ENCODE assay signal across 1 cellular context in genomic region chr20:32040142-32040953, GRCh38.
A peak's percentile ranks its signal among the peaks of the same experiment; 100 is the strongest.
TF ChIP-seq lines count a peak whose summit lies in the region.

No MANE protein-coding gene starts in this region.

TF ChIP-seq in K562, 482 proteins besides CTCF, POLR2A, EP300 and RAD21 (continued from another document):
- TF ChIP-seq YBX1 (IDR thresholded peaks at IDR 0.05) (no peak), ELF4 (CRISPR knock-in tag; IDR thresholded peaks at IDR 0.05) (0 out of 2 replicates have a peak, but pooled peaks have one; percentile 43), ZNF316 (IDR thresholded peaks at IDR 0.05) (peak; percentile 70; the same call in 1 of the 2 replicates), CTBP1 (IDR thresholded peaks at IDR 0.05; ENCODE audit: borderline replicate concordance) (peak; percentile 16; the same call in 1 of the 2 replicates), ZNF449 (CRISPR knock-in tag; IDR thresholded peaks at IDR 0.05) (peak; percentile 54; the same call in 1 of the 2 replicates), C11orf30 (IDR thresholded peaks at IDR 0.05; ENCODE audit: low read depth) (peak; percentile 81), SRF (CRISPR knock-in tag; IDR thresholded peaks at IDR 0.05) (peak in 1 of 2 experiments; percentile 92; a peak in 2 of 4 replicates), ZNF778 (CRISPR knock-in tag; IDR thresholded peaks at IDR 0.05) (no peak), NRF1 (conservative IDR thresholded peaks at IDR 0.05 in 1 of 2, IDR thresholded peaks at IDR 0.05 in 1 of 2) (peak; percentile 75 to 81), ARHGAP35 (IDR thresholded peaks at IDR 0.05; ENCODE audit: partially characterized antibody) (no peak), MAFG (tag; conservative IDR thresholded peaks at IDR 0.05) (peak; percentile 64), SPI1 (IDR thresholded peaks at IDR 0.05; ENCODE audit: borderline replicate concordance, low read depth, low read length) (peak; percentile 97), MAFF (IDR thresholded peaks at IDR 0.05; ENCODE audit: low read length) (peak; percentile 58; the same call in 1 of the 2 replicates), ZBTB11 (CRISPR knock-in tag; IDR thresholded peaks at IDR 0.05) (0 out of 6 replicates have a peak, but pooled peaks of 1 of the 3 experiments have one; percentile 30), ZNF589 (CRISPR knock-in tag; IDR thresholded peaks at IDR 0.05; ENCODE audit: low read depth) (peak; percentile 40; the same call in 1 of the 2 replicates), VEZF1 (CRISPR knock-in tag; IDR thresholded peaks at IDR 0.05) (peak; percentile 59; the same call in 1 of the 2 replicates)
